ENCODE assay signal across 2 cellular contexts in the genomic region with DNA sequence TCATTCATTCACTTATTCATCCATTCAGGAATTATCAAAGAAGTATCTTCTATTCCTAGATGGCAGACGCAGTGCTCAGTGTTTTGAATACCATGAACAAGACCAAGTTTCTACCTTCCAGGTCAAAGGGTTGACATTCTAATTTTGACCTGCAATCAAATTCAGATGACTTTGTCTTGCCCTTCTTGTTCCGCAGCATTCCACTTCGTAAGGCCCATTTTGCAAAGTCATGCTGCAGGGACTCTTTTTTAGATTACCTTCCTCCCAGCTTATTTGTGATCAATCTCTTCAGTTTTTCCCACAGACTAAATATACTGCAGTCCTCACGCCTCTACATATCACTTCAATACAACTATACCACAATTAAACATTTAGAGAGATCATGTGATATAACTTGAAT.
TF ChIP-seq lines count a peak whose summit lies in the region.

No MANE protein-coding gene starts in this region.

TF ChIP-seq in GM23338, 12 proteins besides CTCF, POLR2A, EP300 and RAD21:
- TF ChIP-seq, protein P1, sequence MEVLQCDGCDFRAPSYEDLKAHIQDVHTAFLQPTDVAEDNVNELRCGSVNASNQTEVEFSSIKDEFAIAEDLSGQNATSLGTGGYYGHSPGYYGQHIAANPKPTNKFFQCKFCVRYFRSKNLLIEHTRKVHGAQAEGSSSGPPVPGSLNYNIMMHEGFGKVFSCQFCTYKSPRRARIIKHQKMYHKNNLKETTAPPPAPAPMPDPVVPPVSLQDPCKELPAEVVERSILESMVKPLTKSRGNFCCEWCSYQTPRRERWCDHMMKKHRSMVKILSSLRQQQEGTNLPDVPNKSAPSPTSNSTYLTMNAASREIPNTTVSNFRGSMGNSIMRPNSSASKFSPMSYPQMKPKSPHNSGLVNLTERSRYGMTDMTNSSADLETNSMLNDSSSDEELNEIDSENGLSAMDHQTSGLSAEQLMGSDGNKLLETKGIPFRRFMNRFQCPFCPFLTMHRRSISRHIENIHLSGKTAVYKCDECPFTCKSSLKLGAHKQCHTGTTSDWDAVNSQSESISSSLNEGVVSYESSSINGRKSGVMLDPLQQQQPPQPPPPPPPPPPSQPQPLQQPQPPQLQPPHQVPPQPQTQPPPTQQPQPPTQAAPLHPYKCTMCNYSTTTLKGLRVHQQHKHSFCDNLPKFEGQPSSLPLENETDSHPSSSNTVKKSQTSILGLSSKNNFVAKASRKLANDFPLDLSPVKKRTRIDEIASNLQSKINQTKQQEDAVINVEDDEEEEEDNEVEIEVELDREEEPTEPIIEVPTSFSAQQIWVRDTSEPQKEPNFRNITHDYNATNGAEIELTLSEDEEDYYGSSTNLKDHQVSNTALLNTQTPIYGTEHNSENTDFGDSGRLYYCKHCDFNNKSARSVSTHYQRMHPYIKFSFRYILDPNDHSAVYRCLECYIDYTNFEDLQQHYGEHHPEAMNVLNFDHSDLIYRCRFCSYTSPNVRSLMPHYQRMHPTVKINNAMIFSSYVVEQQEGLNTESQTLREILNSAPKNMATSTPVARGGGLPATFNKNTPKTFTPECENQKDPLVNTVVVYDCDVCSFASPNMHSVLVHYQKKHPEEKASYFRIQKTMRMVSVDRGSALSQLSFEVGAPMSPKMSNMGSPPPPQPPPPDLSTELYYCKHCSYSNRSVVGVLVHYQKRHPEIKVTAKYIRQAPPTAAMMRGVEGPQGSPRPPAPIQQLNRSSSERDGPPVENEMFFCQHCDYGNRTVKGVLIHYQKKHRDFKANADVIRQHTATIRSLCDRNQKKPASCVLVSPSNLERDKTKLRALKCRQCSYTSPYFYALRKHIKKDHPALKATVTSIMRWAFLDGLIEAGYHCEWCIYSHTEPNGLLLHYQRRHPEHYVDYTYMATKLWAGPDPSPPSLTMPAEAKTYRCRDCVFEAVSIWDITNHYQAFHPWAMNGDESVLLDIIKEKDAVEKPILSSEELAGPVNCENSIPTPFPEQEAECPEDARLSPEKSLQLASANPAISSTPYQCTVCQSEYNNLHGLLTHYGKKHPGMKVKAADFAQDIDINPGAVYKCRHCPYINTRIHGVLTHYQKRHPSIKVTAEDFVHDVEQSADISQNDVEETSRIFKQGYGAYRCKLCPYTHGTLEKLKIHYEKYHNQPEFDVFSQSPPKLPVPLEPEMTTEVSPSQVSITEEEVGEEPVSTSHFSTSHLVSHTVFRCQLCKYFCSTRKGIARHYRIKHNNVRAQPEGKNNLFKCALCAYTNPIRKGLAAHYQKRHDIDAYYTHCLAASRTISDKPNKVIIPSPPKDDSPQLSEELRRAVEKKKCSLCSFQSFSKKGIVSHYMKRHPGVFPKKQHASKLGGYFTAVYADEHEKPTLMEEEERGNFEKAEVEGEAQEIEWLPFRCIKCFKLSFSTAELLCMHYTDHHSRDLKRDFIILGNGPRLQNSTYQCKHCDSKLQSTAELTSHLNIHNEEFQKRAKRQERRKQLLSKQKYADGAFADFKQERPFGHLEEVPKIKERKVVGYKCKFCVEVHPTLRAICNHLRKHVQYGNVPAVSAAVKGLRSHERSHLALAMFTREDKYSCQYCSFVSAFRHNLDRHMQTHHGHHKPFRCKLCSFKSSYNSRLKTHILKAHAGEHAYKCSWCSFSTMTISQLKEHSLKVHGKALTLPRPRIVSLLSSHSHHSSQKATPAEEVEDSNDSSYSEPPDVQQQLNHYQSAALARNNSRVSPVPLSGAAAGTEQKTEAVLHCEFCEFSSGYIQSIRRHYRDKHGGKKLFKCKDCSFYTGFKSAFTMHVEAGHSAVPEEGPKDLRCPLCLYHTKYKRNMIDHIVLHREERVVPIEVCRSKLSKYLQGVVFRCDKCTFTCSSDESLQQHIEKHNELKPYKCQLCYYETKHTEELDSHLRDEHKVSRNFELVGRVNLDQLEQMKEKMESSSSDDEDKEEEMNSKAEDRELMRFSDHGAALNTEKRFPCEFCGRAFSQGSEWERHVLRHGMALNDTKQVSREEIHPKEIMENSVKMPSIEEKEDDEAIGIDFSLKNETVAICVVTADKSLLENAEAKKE (CRISPR knock-in tag; IDR thresholded peaks at IDR 0.05) = 0 out of 2 replicates have a peak, but pooled peaks have one; percentile 34
- TF ChIP-seq ZNF114 (CRISPR knock-in tag; IDR thresholded peaks at IDR 0.05) = no peak
TF ChIP-seq in GM23338: peak in this region for 1.

TF ChIP-seq in H1, 55 proteins besides CTCF, POLR2A, EP300 and RAD21:
- no peak for TF ChIP-seq CBX5 (IDR thresholded peaks at IDR 0.05; ENCODE audit: low read depth, low read length)
- TF ChIP-seq FOSL1 (IDR thresholded peaks at IDR 0.05; ENCODE audit: insufficient read depth, low read depth, low read length) = no peak
- no peak for TF ChIP-seq RXRA (IDR thresholded peaks at IDR 0.05; ENCODE audit: insufficient read depth, low read depth, low read length)
- no peak for TF ChIP-seq BCL11A (IDR thresholded peaks at IDR 0.05; ENCODE audit: low read depth in 2 of 2, low read length in 2 of 2)
- TF ChIP-seq BRCA1 (IDR thresholded peaks at IDR 0.05; ENCODE audit: low read depth, low read length) = no peak
- TF ChIP-seq SP2 (IDR thresholded peaks at IDR 0.05; ENCODE audit: low read length) = no peak
- no peak for TF ChIP-seq TBP (IDR thresholded peaks at IDR 0.05; ENCODE audit: low read depth, low read length)
- no peak for TF ChIP-seq SAP30 (IDR thresholded peaks at IDR 0.05; ENCODE audit: insufficient read depth, insufficient replicate concordance, low read length)
- no peak for TF ChIP-seq SIRT6 (IDR thresholded peaks at IDR 0.05; ENCODE audit: low read length)
- TF ChIP-seq POLR2AphosphoS5 (IDR thresholded peaks at IDR 0.05; ENCODE audit: low read depth, low read length) = no peak
- no peak for TF ChIP-seq NRF1 (IDR thresholded peaks at IDR 0.05; ENCODE audit: low read depth, low read length)
- no peak for TF ChIP-seq SIX5 (IDR thresholded peaks at IDR 0.05; ENCODE audit: low read depth, low read length)
- TF ChIP-seq RNF2 (IDR thresholded peaks at IDR 0.05; ENCODE audit: borderline replicate concordance, low read depth, low read length, missing control alignments, poor library complexity, severe bottlenecking) = no peak
- TF ChIP-seq SP1 (IDR thresholded peaks at IDR 0.05; ENCODE audit: low read depth, low read length) = peak; percentile 79; the same call in 1 of the 2 replicates
- no peak for TF ChIP-seq TAF7 (optimal IDR thresholded peaks at IDR 0.05; ENCODE audit: borderline replicate concordance, low read depth, low read length)
- TF ChIP-seq ASH2L (IDR thresholded peaks at IDR 0.05; ENCODE audit: low read length) = peak; percentile 74
- peak; percentile 84 for TF ChIP-seq MAFK (IDR thresholded peaks at IDR 0.05; ENCODE audit: low read depth, low read length)
- no peak for TF ChIP-seq GABPA (IDR thresholded peaks at IDR 0.05; ENCODE audit: borderline replicate concordance, insufficient read depth, low read length)
- TF ChIP-seq JUN (IDR thresholded peaks at IDR 0.05; ENCODE audit: low read depth, low read length) = no peak
- TF ChIP-seq RBBP5 (IDR thresholded peaks at IDR 0.05; ENCODE audit: borderline replicate concordance, low read depth, low read length) = no peak
- TF ChIP-seq SP4 (IDR thresholded peaks at IDR 0.05; ENCODE audit: low read length) = no peak
- TF ChIP-seq SUZ12 (IDR thresholded peaks at IDR 0.05; ENCODE audit: low read length) = no peak
- no peak for TF ChIP-seq NANOG (IDR thresholded peaks at IDR 0.05; ENCODE audit: insufficient read depth, low read depth, low read length, poor library complexity, severe bottlenecking)
- no peak for TF ChIP-seq KDM4A (IDR thresholded peaks at IDR 0.05; ENCODE audit: low read depth, low read length, severe bottlenecking)
- TF ChIP-seq ZNF274 (IDR thresholded peaks at IDR 0.05; ENCODE audit: borderline replicate concordance, extremely low read depth, low read length) = no peak
- peak; percentile 93 for TF ChIP-seq BACH1 (IDR thresholded peaks at IDR 0.05; ENCODE audit: low read length)
- no peak for TF ChIP-seq YY1 (IDR thresholded peaks at IDR 0.05; ENCODE audit: low read depth, low read length)
- TF ChIP-seq EZH2 (IDR thresholded peaks at IDR 0.05; ENCODE audit: low read depth, low read length, severe bottlenecking) = no peak
- no peak for TF ChIP-seq TAF1 (IDR thresholded peaks at IDR 0.05; ENCODE audit: low read depth, low read length)
- TF ChIP-seq CHD1 (IDR thresholded peaks at IDR 0.05; ENCODE audit: low read depth, low read length) = no peak
- TF ChIP-seq SIN3A (conservative IDR thresholded peaks at IDR 0.05 in 1 of 2, IDR thresholded peaks at IDR 0.05 in 1 of 2; ENCODE audit: low read depth in 1 of 2, low read length in 2 of 2) = no peak
- TF ChIP-seq, protein P2, sequence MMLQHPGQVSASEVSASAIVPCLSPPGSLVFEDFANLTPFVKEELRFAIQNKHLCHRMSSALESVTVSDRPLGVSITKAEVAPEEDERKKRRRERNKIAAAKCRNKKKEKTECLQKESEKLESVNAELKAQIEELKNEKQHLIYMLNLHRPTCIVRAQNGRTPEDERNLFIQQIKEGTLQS (IDR thresholded peaks at IDR 0.05; ENCODE audit: insufficient read depth, low read depth, low read length) = no peak
- peak; percentile 60; the same call in 1 of the 2 replicates for TF ChIP-seq TEAD4 (IDR thresholded peaks at IDR 0.05; ENCODE audit: low read depth, low read length)
- no peak for TF ChIP-seq PHF8 (conservative IDR thresholded peaks at IDR 0.05; ENCODE audit: low read depth, low read length)
